Comparison of ENCODE assay signal across 1 cellular context in the genomic region with DNA sequence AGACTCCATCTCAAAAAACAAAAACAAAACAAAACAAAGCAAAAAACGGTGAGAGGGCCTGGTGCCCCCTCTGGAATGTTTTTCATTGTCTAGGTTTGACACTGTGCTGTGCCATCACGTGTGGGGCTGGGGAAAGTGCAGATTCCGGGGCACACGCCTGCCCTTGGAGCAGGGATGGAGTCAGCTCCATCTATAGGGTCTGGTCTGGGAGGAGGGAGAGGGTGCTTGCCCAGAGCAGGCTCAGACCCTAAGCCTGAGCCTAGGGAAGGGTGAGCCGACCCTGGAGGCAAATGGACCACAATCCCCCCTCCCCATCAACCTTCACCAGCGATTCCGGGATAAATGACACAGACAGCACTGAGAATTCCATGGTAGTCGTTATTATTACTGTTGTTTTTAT.
TF ChIP-seq lines count a peak whose summit lies in the region.

No MANE protein-coding gene starts in this region.

TF ChIP-seq in HepG2, 621 proteins besides CTCF, POLR2A, EP300 and RAD21:
- TF ChIP-seq ZNF431 (CRISPR knock-in tag; IDR thresholded peaks at IDR 0.05; ENCODE audit: borderline replicate concordance, low read depth) (0 out of 2 replicates have a peak, but pooled peaks have one; percentile 23), ZNF598 (CRISPR knock-in tag; IDR thresholded peaks at IDR 0.05; ENCODE audit: borderline replicate concordance) (no peak), ZNF777 (CRISPR knock-in tag; IDR thresholded peaks at IDR 0.05) (no peak)
